In the genomic region with DNA sequence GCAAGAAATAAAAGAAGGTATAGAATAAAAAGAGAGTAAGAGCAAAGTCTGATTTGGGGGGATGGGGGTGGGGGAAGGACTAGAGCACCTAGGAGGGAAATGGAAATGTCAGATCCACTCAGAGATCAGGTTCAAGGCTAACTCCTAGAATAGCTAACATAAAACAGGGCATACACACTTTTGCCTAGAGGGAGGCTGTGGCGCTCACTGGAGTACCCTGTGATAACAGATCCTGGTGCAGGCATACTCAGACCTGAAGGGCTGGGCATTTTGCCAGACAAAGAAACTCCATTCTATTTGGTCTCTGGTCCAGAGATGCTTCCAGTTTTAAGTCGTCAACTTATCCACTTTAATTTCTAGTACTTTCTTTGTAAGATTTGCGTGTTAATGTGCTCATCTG, we compare ENCODE assay signal across 10 cellular contexts. TPM values are rescaled to one million over a fixed set of nuclear protein-coding genes. Genes with fewer than 3 reads are reported as not detected.
DNase-seq lines count a peak whose midpoint lies in the region; ATAC-seq and TF ChIP-seq lines count a peak whose summit lies in the region.
"Had no signal": no experiment of that assay in that cellular context is flagged by ENCODE, and none has a peak within 500 bp of the region (broad histone marks: within the 10 kb centered on the region; RNA-seq: fewer than 3 reads in every experiment).

No MANE protein-coding gene starts in this region.

- no peak for TF ChIP-seq CTCF in transverse colon (IDR thresholded peaks at IDR 0.05)

- no peaks in the 10 kb centered on the region for H3K36me3 ChIP-seq in transverse colon

- H3K4me3 Mint-ChIP-seq in activated naive CD4-positive, alpha-beta T cell treated with anti-CD3 and anti-CD28 coated beads, Interleukin-2, amount 50 U/mL, for 24 hours = peak overlapping the region; percentile 34
- H3K4me3 Mint-ChIP-seq in activated naive CD4-positive, alpha-beta T cell treated with anti-CD3 and anti-CD28 coated beads, Interleukin-2, amount 10 ng/mL, durations not matched to agents 7 days and 5 days = no peak overlapping the region
- H3K4me3 Mint-ChIP-seq in T-helper 17 cell = peak overlapping the region; percentile 41

- no peak for TF ChIP-seq EP300 in transverse colon (IDR thresholded peaks at IDR 0.05; ENCODE audit: low read depth)

- peaks cover 76 to 90% (median 88%) of the 10 kb centered on the region in 4 donors for H3K4me1 ChIP-seq in transverse colon

- ATAC-seq in T-helper 17 cell (no peak), GM21360 (IDR thresholded peaks at IDR 0.05; ENCODE audit: unreplicated experiment) (no peak), HG03520 (IDR thresholded peaks at IDR 0.05; ENCODE audit: unreplicated experiment) (no peak)

- WGBS in transverse colon (ENCODE audit: low coverage in 1 of 2), 2 donors = 20 to 27% methylated on average over 1 to 3 of the region's 3 CpGs

- CTCF ChIA-PET in activated naive CD4-positive, alpha-beta T cell treated with anti-CD3 and anti-CD28 coated beads, Interleukin-2, amount 10 ng/mL, durations not matched to agents 7 days and 5 days (lab: Charles Lee) = interaction anchor here (0.8 to 1.3 kb wide), 3 partner anchors 38 to 68 kb away, joined by 3 read pairs; no protein-coding TSS in a partner anchor

- no peak for DNase-seq in activated naive CD4-positive, alpha-beta T cell treated with anti-CD3 and anti-CD28 coated beads, Interleukin-2, amount 10 ng/mL, durations not matched to agents 7 days and 5 days
- no peak for DNase-seq in T-helper 17 cell
- peak; percentile 27 for DNase-seq in glomerular visceral epithelial cell (ENCODE audit: extremely low spot score)
- no peak for DNase-seq in transverse colon
- no peak for DNase-seq in nucleus accumbens (lab: John Stamatoyannopoulos, UW)
- DNase-seq: activated T-cell treated with anti-CD3 and anti-CD28 coated beads, Interleukin-2, amount 50 U/mL, for 48 hours; Calu3 had no signal

- H3K36me3 Mint-ChIP-seq in activated naive CD4-positive, alpha-beta T cell treated with anti-CD3 and anti-CD28 coated beads, Interleukin-2, amount 50 U/mL, for 24 hours = no peaks in the 10 kb centered on the region
- H3K36me3 Mint-ChIP-seq in activated naive CD4-positive, alpha-beta T cell treated with anti-CD3 and anti-CD28 coated beads, Interleukin-2, amount 10 ng/mL, durations not matched to agents 7 days and 5 days = peaks cover 22% of the 10 kb centered on the region
- H3K36me3 Mint-ChIP-seq in T-helper 17 cell (ENCODE audit: low read depth) = no peaks in the 10 kb centered on the region

- H3K27me3 Mint-ChIP-seq in activated naive CD4-positive, alpha-beta T cell treated with anti-CD3 and anti-CD28 coated beads, Interleukin-2, amount 50 U/mL, for 24 hours = no peaks in the 10 kb centered on the region
- no peaks in the 10 kb centered on the region for H3K27me3 Mint-ChIP-seq in activated naive CD4-positive, alpha-beta T cell treated with anti-CD3 and anti-CD28 coated beads, Interleukin-2, amount 10 ng/mL, durations not matched to agents 7 days and 5 days
- no peaks in the 10 kb centered on the region for H3K27me3 Mint-ChIP-seq in T-helper 17 cell

- peak overlapping the region in 1 of 4 donors; percentile 72 for H3K4me3 ChIP-seq in transverse colon

- H3K27me3 ChIP-seq in transverse colon = no peaks in the 10 kb centered on the region

- H3K9me3 ChIP-seq in T-helper 17 cell (ENCODE audit: control insufficient read depth, low read length, poor library complexity, severe bottlenecking) (no peaks in the 10 kb centered on the region), transverse colon (no peaks in the 10 kb centered on the region)

- intact Hi-C loops in transverse colon (cut with DNase I; ENCODE audit: low total_unique reads) = loop anchor here (5.0 kb wide), 1 partner anchor 57 kb away; no protein-coding TSS in a partner anchor

- H3K27ac ChIP-seq in transverse colon = peak overlapping the region; percentile 69 to 98 (median 90)

- TF ChIP-seq POLR2A in transverse colon (IDR thresholded peaks at IDR 0.05) = no peak

- peak overlapping the region; percentile 91 for H3K27ac Mint-ChIP-seq in activated naive CD4-positive, alpha-beta T cell treated with anti-CD3 and anti-CD28 coated beads, Interleukin-2, amount 50 U/mL, for 24 hours
- no peak overlapping the region for H3K27ac Mint-ChIP-seq in activated naive CD4-positive, alpha-beta T cell treated with anti-CD3 and anti-CD28 coated beads, Interleukin-2, amount 10 ng/mL, durations not matched to agents 7 days and 5 days
- peak overlapping the region; percentile 98 for H3K27ac Mint-ChIP-seq in T-helper 17 cell

- H3K9me3 Mint-ChIP-seq in activated naive CD4-positive, alpha-beta T cell treated with anti-CD3 and anti-CD28 coated beads, Interleukin-2, amount 50 U/mL, for 24 hours = no peaks in the 10 kb centered on the region
- H3K9me3 Mint-ChIP-seq in activated naive CD4-positive, alpha-beta T cell treated with anti-CD3 and anti-CD28 coated beads, Interleukin-2, amount 10 ng/mL, durations not matched to agents 7 days and 5 days = no peaks in the 10 kb centered on the region

- in situ Hi-C loops in transverse colon (cut with MboI; ENCODE audit: low pct_ligation_motif_present in 1 of 4, low pct_unique_long_range_greater_than_20kb in 1 of 4, low sequenced_read_pairs in 3 of 4) = loop anchor here in 1 of 4 donors (10.0 kb wide), 1 partner anchor 54 kb away; no protein-coding TSS in a partner anchor

- peaks cover 87% of the 10 kb centered on the region for H3K4me1 Mint-ChIP-seq in activated naive CD4-positive, alpha-beta T cell treated with anti-CD3 and anti-CD28 coated beads, Interleukin-2, amount 50 U/mL, for 24 hours
- H3K4me1 Mint-ChIP-seq in activated naive CD4-positive, alpha-beta T cell treated with anti-CD3 and anti-CD28 coated beads, Interleukin-2, amount 10 ng/mL, durations not matched to agents 7 days and 5 days = peaks cover 86% of the 10 kb centered on the region
- peaks cover 76% of the 10 kb centered on the region for H3K4me1 Mint-ChIP-seq in T-helper 17 cell

RNA-seq across cellular contexts. Expression of gene CTDSP2, which starts 5.8 kb away (rescaled TPM):
- total RNA-seq in T-helper 17 cell (100 to 1,000 TPM; 114 to 132 TPM), transverse colon (100 to 1,000 TPM; 174 to 268 (median 231) TPM)

RNA-seq across cellular contexts. Expression of gene AVIL, which starts 22.2 kb away (rescaled TPM):
- 1 to 10 TPM; 1.3 to 1.4 TPM for total RNA-seq in T-helper 17 cell
- 10 to 100 TPM in 2 of 4 donors, 1 to 10 TPM in 2; 3.0 to 21.1 (median 9.1) TPM for total RNA-seq in transverse colon

RNA-seq across cellular contexts. Expression of gene TSFM, which starts 58.1 kb away (rescaled TPM):
- 10 to 100 TPM; 12.5 to 17.9 TPM for total RNA-seq in T-helper 17 cell
- total RNA-seq in transverse colon = 10 to 100 TPM in 3 of 4 donors, 1 to 10 TPM in 1; 1.4 to 23.2 (median 18.9) TPM
